Comparison of ENCODE assay signal across 19 cellular contexts in the genomic region with DNA sequence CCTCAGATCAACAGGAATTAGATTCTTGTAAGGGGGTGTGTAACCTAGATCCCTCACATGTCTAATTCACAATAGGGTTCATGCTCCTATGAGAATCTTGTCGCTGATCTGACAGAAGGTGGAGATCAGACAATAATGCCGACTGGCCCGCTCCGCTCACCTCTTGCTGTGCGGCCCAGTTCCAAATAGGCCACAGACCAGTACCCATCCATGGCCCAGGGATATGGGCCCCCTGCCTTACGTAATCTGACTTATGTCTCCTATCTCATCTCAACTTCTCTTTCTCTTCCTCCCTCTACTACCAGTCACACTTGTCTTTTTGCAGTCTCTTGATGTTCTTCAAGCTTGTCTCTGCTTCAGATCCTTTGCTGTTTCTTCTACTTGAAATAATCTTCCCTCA.
DNase-seq lines count a peak whose midpoint lies in the region; ATAC-seq and FAIRE-seq lines count a peak whose summit lies in the region.
"Had no signal": no experiment of that assay in that cellular context is flagged by ENCODE, and none has a peak within 500 bp of the region (broad histone marks: within the 10 kb centered on the region; RNA-seq: fewer than 3 reads in every experiment).

No MANE protein-coding gene starts in this region.

- no peaks in the 10 kb centered on the region for H3K27me3 Mint-ChIP-seq in CD4-positive, CD25-positive, alpha-beta regulatory T cell
- H3K27me3 Mint-ChIP-seq: CD4-positive, alpha-beta memory T cell had no signal

- no peak for FAIRE-seq in frontal cortex (lab: Jason Lieb, UNC)
- FAIRE-seq: A549, G401.6, GM12891, H54 had no signal

- H3K27me3 ChIP-seq in CD4-positive, CD25-positive, alpha-beta regulatory T cell (ENCODE audit: control insufficient read depth, insufficient read depth, low read length) = no peaks in the 10 kb centered on the region

- peak overlapping the region in 2 of 3 donors; percentile 33 to 66 for H3K27ac Mint-ChIP-seq in CD4-positive, CD25-positive, alpha-beta regulatory T cell
- H3K27ac Mint-ChIP-seq: GM23338 had no signal

- H3K4me1 ChIP-seq in CD4-positive, CD25-positive, alpha-beta regulatory T cell (ENCODE audit: control insufficient read depth, insufficient read depth, low read length, poor library complexity, severe bottlenecking) = peaks cover 5% of the 10 kb centered on the region

- H3K4me1 Mint-ChIP-seq in CD4-positive, CD25-positive, alpha-beta regulatory T cell = peaks cover 5 to 28% (median 20%) of the 10 kb centered on the region in 4 donors

- no peaks in the 10 kb centered on the region for H3K9me3 Mint-ChIP-seq in CD4-positive, CD25-positive, alpha-beta regulatory T cell
- H3K9me3 Mint-ChIP-seq: CD4-positive, alpha-beta memory T cell; GM23338 had no signal

- no peak overlapping the region for H3K4me3 Mint-ChIP-seq in CD4-positive, CD25-positive, alpha-beta regulatory T cell
- H3K4me3 Mint-ChIP-seq: CD4-positive, alpha-beta memory T cell; GM23338 had no signal

- peaks cover 55% of the 10 kb centered on the region for H3K36me3 Mint-ChIP-seq in CD4-positive, CD25-positive, alpha-beta regulatory T cell

- H3K27ac ChIP-seq in CD4-positive, CD25-positive, alpha-beta regulatory T cell (ENCODE audit: insufficient read depth, low read length, poor library complexity, severe bottlenecking) = no peak overlapping the region
- H3K27ac ChIP-seq: A549, C4-2B had no signal

- no peaks in the 10 kb centered on the region for H3K9me3 ChIP-seq in CD4-positive, CD25-positive, alpha-beta regulatory T cell (ENCODE audit: control insufficient read depth in 2 of 2, low read length in 2 of 2)
- H3K9me3 ChIP-seq: A549 had no signal

- ATAC-seq in CD4-positive, CD25-positive, alpha-beta regulatory T cell (ENCODE audit: low read depth in 2 of 2) = no peak
- ATAC-seq: A549, GM23338 had no signal

- H3K4me3 ChIP-seq in CD4-positive, CD25-positive, alpha-beta regulatory T cell (ENCODE audit: low read depth, low read length) = no peak overlapping the region
- H3K4me3 ChIP-seq: A549, GM23338 had no signal

- in situ Hi-C loops in G401 (cut with HindIII; ENCODE audit: low sequenced_read_pairs) = no loop called here

- no peak for DNase-seq in CD4-positive, CD25-positive, alpha-beta regulatory T cell
- DNase-seq in G401 (ENCODE audit: low spot score) = peak; percentile 63
- peak; percentile 54 for DNase-seq in cerebellar cortex (ENCODE audit: low spot score)
- no peak for DNase-seq in frontal cortex (ENCODE audit: low spot score in 2 of 2)
- DNase-seq in amniotic stem cell (lab: John Stamatoyannopoulos, UW) = no peak
- DNase-seq in T-helper 1 cell = no peak
- DNase-seq: AML-193; CD4-positive, alpha-beta memory T cell; DMS 273 treated with DMSO at 0.1 percent for 48 hours; DMS53; DND-41; EL; HCEC 1CT had no signal

- peaks cover 50% of the 10 kb centered on the region for H3K36me3 ChIP-seq in CD4-positive, CD25-positive, alpha-beta regulatory T cell (ENCODE audit: control insufficient read depth, insufficient read depth, low read length)

Comparison
In these comparisons a context has a peak if more than half of its experiments do, and no peak if none do; other contexts are left out.
1. DNase-seq: peak in G401 (single experiment) and cerebellar cortex (single experiment); none in CD4-positive, CD25-positive, alpha-beta regulatory T cell (0 of 3), frontal cortex (0 of 2), amniotic stem cell (single experiment) and T-helper 1 cell (0 of 5).